ENCODE assay signal across 9 cellular contexts in genomic region chr1:8706995-8707396, GRCh38.
DNase-seq lines count a peak whose midpoint lies in the region; ATAC-seq and TF ChIP-seq lines count a peak whose summit lies in the region.
"Had no signal": no experiment of that assay in that cellular context is flagged by ENCODE, and none has a peak within 500 bp of the region (broad histone marks: within the 10 kb centered on the region; RNA-seq: fewer than 3 reads in every experiment).

No MANE protein-coding gene starts in this region.

- H3K36me3 ChIP-seq in fibroblast of lung (ENCODE audit: control insufficient read depth, insufficient read depth, low read length) = no peaks in the 10 kb centered on the region

- H3K27ac ChIP-seq in fibroblast of lung (ENCODE audit: insufficient read depth, low read length) = no peak overlapping the region

- peaks cover 14% of the 10 kb centered on the region for H3K4me1 ChIP-seq in fibroblast of lung (ENCODE audit: control insufficient read depth, extremely low read depth, insufficient read depth, low read length)

- H3K27me3 Mint-ChIP-seq in stimulated activated memory B cell treated with anti-CD40 and anti-IgM and Interleukin-4, amounts not matched to agents 10 μg/mL and 1 μg/mL and 100 μg/mL, for 72 hours = no peaks in the 10 kb centered on the region

- H3K79me2 ChIP-seq in fibroblast of lung (ENCODE audit: control insufficient read depth, insufficient read depth, low read length) = peaks cover 2% of the 10 kb centered on the region

- DNase-seq in HuH-7.5 (ENCODE audit: low spot score) (peak; percentile 41), NCI-H524 (lab: John Stamatoyannopoulos, UW) (peak; percentile 88 to 96), fibroblast of lung (ENCODE audit: low read depth in 2 of 2) (peak; percentile 19 to 85), iPS-NIHi7 (ENCODE audit: extremely low spot score) (no peak), foreskin fibroblast (no peak), HPDE6-E6E7 (ENCODE audit: extremely low spot score) (no peak)

- no peak overlapping the region for H3K4me3 Mint-ChIP-seq in stimulated activated memory B cell treated with anti-CD40 and anti-IgM and Interleukin-4, amounts not matched to agents 10 μg/mL and 1 μg/mL and 100 μg/mL, for 72 hours
- H3K4me3 Mint-ChIP-seq: dendritic cell treated with granulocyte-macrophage colony-stimulating factor and Interleukin-4, amounts not matched to agents 40 ng/mL and 50 ng/mL, for 4 days had no signal

- no peak overlapping the region for H2AFZ ChIP-seq in fibroblast of lung (ENCODE audit: low read length)

- H4K20me1 ChIP-seq in fibroblast of lung (ENCODE audit: control insufficient read depth, extremely low read depth, insufficient read depth, low read length) = no peaks in the 10 kb centered on the region

- H3K9ac ChIP-seq in fibroblast of lung (ENCODE audit: insufficient read depth, low read length) = no peak overlapping the region

- no peaks in the 10 kb centered on the region for H3K9me3 ChIP-seq in fibroblast of lung (ENCODE audit: control insufficient read depth, insufficient read depth, low read depth, low read length)

- H3K27ac Mint-ChIP-seq in stimulated activated memory B cell treated with anti-CD40 and anti-IgM and Interleukin-4, amounts not matched to agents 10 μg/mL and 1 μg/mL and 100 μg/mL, for 72 hours = peak overlapping the region; percentile 66
- H3K27ac Mint-ChIP-seq: dendritic cell treated with granulocyte-macrophage colony-stimulating factor and Interleukin-4, amounts not matched to agents 40 ng/mL and 50 ng/mL, for 4 days had no signal

- H3K27me3 ChIP-seq in fibroblast of lung (ENCODE audit: control insufficient read depth, insufficient read depth, low read length) = no peaks in the 10 kb centered on the region

- ATAC-seq in stimulated activated memory B cell treated with anti-CD40 and anti-IgM and Interleukin-4, amounts not matched to agents 10 μg/mL and 1 μg/mL and 100 μg/mL, for 72 hours = no peak
- no peak for ATAC-seq in HG03521 (IDR thresholded peaks at IDR 0.05; ENCODE audit: unreplicated experiment)

- H3K9me3 Mint-ChIP-seq in stimulated activated memory B cell treated with anti-CD40 and anti-IgM and Interleukin-4, amounts not matched to agents 10 μg/mL and 1 μg/mL and 100 μg/mL, for 72 hours = peaks cover 3% of the 10 kb centered on the region
- H3K9me3 Mint-ChIP-seq: dendritic cell treated with granulocyte-macrophage colony-stimulating factor and Interleukin-4, amounts not matched to agents 40 ng/mL and 50 ng/mL, for 4 days had no signal

- no peak overlapping the region for H3K4me3 ChIP-seq in fibroblast of lung (replicated peaks in 1 of 4; ENCODE audit: control extremely low read depth in 1 of 4, insufficient read depth in 1 of 4, low read depth in 3 of 4, low read length in 4 of 4)
- H3K4me3 ChIP-seq in foreskin fibroblast (ENCODE audit: low read depth in 1 of 2, low read length in 2 of 2) = no peak overlapping the region

- H3K36me3 Mint-ChIP-seq in stimulated activated memory B cell treated with anti-CD40 and anti-IgM and Interleukin-4, amounts not matched to agents 10 μg/mL and 1 μg/mL and 100 μg/mL, for 72 hours = peaks cover 6% of the 10 kb centered on the region

- no peak overlapping the region for H3K4me2 ChIP-seq in fibroblast of lung (ENCODE audit: extremely low read depth, insufficient read depth, low read length)

- H3K4me1 Mint-ChIP-seq in stimulated activated memory B cell treated with anti-CD40 and anti-IgM and Interleukin-4, amounts not matched to agents 10 μg/mL and 1 μg/mL and 100 μg/mL, for 72 hours = peaks cover 31% of the 10 kb centered on the region

- no peak for TF ChIP-seq CTCF in fibroblast of lung (conservative IDR thresholded peaks at IDR 0.05 in 1 of 2, IDR thresholded peaks at IDR 0.05 in 1 of 2; ENCODE audit: low read depth in 1 of 2, low read length in 2 of 2)
- TF ChIP-seq CTCF in foreskin fibroblast (IDR thresholded peaks at IDR 0.05; ENCODE audit: low read depth, low read length) = no peak

Comparison
In these comparisons a context has a peak if more than half of its experiments do, and no peak if none do; other contexts are left out.
1. DNase-seq: peak in HuH-7.5 (single experiment), NCI-H524 (2 of 2) and fibroblast of lung (2 of 2); none in iPS-NIHi7 (single experiment), foreskin fibroblast (0 of 2) and HPDE6-E6E7 (single experiment).